In the genomic region with DNA sequence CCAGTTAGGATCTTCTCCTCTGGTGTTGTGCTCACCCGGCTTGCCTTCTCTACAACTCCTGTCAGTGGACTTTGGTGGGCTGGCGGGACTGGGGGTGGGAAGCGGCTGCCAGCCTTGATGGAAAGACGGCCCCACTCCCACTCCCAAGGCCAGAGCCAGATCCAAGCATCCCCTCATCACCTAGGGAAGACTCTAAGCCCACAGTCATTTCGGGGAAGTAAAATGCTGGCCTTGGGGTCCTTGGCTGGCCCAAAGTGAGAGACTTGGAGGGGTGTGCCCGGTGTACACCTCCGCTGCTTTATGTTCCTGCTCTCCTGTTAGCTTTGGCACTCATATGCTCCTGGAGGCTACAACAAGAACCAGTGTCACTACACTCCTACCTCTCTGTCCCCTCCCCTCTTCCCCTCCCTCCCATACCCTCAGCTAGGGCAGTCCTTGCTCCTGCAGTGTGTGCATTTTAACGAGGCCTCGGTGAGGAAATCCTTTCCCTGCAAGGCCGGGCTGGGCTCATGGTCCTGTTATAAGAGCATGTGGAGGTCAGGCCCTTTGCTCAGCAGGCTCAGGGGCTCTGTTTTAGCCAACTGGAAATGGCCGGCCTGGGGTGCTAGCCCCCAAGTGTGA, we compare ENCODE assay signal across 11 cellular contexts. TPM values are rescaled to one million over a fixed set of nuclear protein-coding genes. Genes with fewer than 3 reads are reported as not detected.
A peak's percentile ranks its signal among the peaks of the same experiment; 100 is the strongest.
DNase-seq lines count a peak whose midpoint lies in the region; ATAC-seq and TF ChIP-seq lines count a peak whose summit lies in the region.
"Had no signal": no experiment of that assay in that cellular context is flagged by ENCODE, and none has a peak within 500 bp of the region (broad histone marks: within the 10 kb centered on the region; RNA-seq: fewer than 3 reads in every experiment).

No MANE protein-coding gene starts in this region.

- H3K27ac Mint-ChIP-seq in T-helper 1 cell treated with Interleukin-12 subunit alpha and Interleukin-12 subunit beta and Interleukin-4 antibody, amounts not matched to agents 30 μg/mL and 1 μg/mL, for 36 hours: peak overlapping the region; percentile 55
- no peak overlapping the region for H3K27ac Mint-ChIP-seq in stimulated activated effector memory CD8-positive, alpha-beta T cell treated with anti-CD3 and anti-CD28 coated beads, Interleukin-12 subunit alpha, Interleukin-12 subunit beta, amount 100 ng/mL, for 72 hours

- peaks cover 94% of the 10 kb centered on the region for H3K79me2 ChIP-seq in hepatocyte

- H3K9me3 ChIP-seq in hepatocyte (ENCODE audit: low read depth) (no peaks in the 10 kb centered on the region), lower lobe of right lung (no peaks in the 10 kb centered on the region)
- H3K9me3 ChIP-seq: thyroid gland had no signal

- no peaks in the 10 kb centered on the region for H3K36me3 ChIP-seq in hepatocyte (replicated peaks; ENCODE audit: insufficient read depth, low read depth)
- no peaks in the 10 kb centered on the region for H3K36me3 ChIP-seq in lower lobe of right lung
- H3K36me3 ChIP-seq: thyroid gland had no signal

- no peaks in the 10 kb centered on the region for H3K9me3 Mint-ChIP-seq in T-helper 1 cell treated with Interleukin-12 subunit alpha and Interleukin-12 subunit beta and Interleukin-4 antibody, amounts not matched to agents 30 μg/mL and 1 μg/mL, for 36 hours
- H3K9me3 Mint-ChIP-seq in stimulated activated effector memory CD8-positive, alpha-beta T cell treated with anti-CD3 and anti-CD28 coated beads, Interleukin-12 subunit alpha, Interleukin-12 subunit beta, amount 100 ng/mL, for 72 hours: no peaks in the 10 kb centered on the region

- no peak overlapping the region for H2AFZ ChIP-seq in hepatocyte

- peaks cover 59% of the 10 kb centered on the region for H3K27me3 Mint-ChIP-seq in T-helper 1 cell treated with Interleukin-12 subunit alpha and Interleukin-12 subunit beta and Interleukin-4 antibody, amounts not matched to agents 30 μg/mL and 1 μg/mL, for 36 hours (ENCODE audit: low read depth)

- H3K4me3 Mint-ChIP-seq in T-helper 1 cell treated with Interleukin-12 subunit alpha and Interleukin-12 subunit beta and Interleukin-4 antibody, amounts not matched to agents 30 μg/mL and 1 μg/mL, for 36 hours: no peak overlapping the region
- H3K4me3 Mint-ChIP-seq in stimulated activated effector memory CD8-positive, alpha-beta T cell treated with anti-CD3 and anti-CD28 coated beads, Interleukin-12 subunit alpha, Interleukin-12 subunit beta, amount 100 ng/mL, for 72 hours: peak overlapping the region; percentile 63

- intact Hi-C loops in lower lobe of right lung (cut with DNase I): no loop called here

- peaks cover 16% of the 10 kb centered on the region for H4K20me1 ChIP-seq in hepatocyte (ENCODE audit: insufficient read depth, poor library complexity, severe bottlenecking)

- peaks cover 95% of the 10 kb centered on the region for H3K27me3 ChIP-seq in hepatocyte
- H3K27me3 ChIP-seq in lower lobe of right lung (ENCODE audit: low read depth): peaks cover 100% of the 10 kb centered on the region

- H3K36me3 Mint-ChIP-seq in T-helper 1 cell treated with Interleukin-12 subunit alpha and Interleukin-12 subunit beta and Interleukin-4 antibody, amounts not matched to agents 30 μg/mL and 1 μg/mL, for 36 hours (ENCODE audit: low read depth): no peaks in the 10 kb centered on the region
- H3K36me3 Mint-ChIP-seq in stimulated activated effector memory CD8-positive, alpha-beta T cell treated with anti-CD3 and anti-CD28 coated beads, Interleukin-12 subunit alpha, Interleukin-12 subunit beta, amount 100 ng/mL, for 72 hours: no peaks in the 10 kb centered on the region

- WGBS in hepatocyte (ENCODE audit: low lambda C conversion rate, missing lambda C conversion rate): 31% methylated on average over 11 of the region's 11 CpGs

- peaks cover 6% of the 10 kb centered on the region for H3K4me1 ChIP-seq in hepatocyte (ENCODE audit: insufficient read depth)
- peaks cover 38% of the 10 kb centered on the region for H3K4me1 ChIP-seq in lower lobe of right lung

- peak overlapping the region; percentile 96 for H3K4me2 ChIP-seq in hepatocyte

- H3K4me1 Mint-ChIP-seq in T-helper 1 cell treated with Interleukin-12 subunit alpha and Interleukin-12 subunit beta and Interleukin-4 antibody, amounts not matched to agents 30 μg/mL and 1 μg/mL, for 36 hours (ENCODE audit: low read depth): peaks cover 7% of the 10 kb centered on the region
- peaks cover 29% of the 10 kb centered on the region for H3K4me1 Mint-ChIP-seq in stimulated activated effector memory CD8-positive, alpha-beta T cell treated with anti-CD3 and anti-CD28 coated beads, Interleukin-12 subunit alpha, Interleukin-12 subunit beta, amount 100 ng/mL, for 72 hours

- no peak for TF ChIP-seq CTCF in hepatocyte (IDR thresholded peaks at IDR 0.05; ENCODE audit: poor library complexity)
- TF ChIP-seq CTCF in lower lobe of right lung (IDR thresholded peaks at IDR 0.05): no peak

- peak overlapping the region; percentile 96 for H3K27ac ChIP-seq in hepatocyte
- H3K27ac ChIP-seq in lower lobe of right lung: no peak overlapping the region
- H3K27ac ChIP-seq: thyroid gland had no signal

- no peaks in the 10 kb centered on the region for H3K9me2 ChIP-seq in hepatocyte (replicated peaks; ENCODE audit: insufficient read depth)

- H3K4me3 ChIP-seq in hepatocyte: no peak overlapping the region
- H3K4me3 ChIP-seq in lower lobe of right lung: no peak overlapping the region
- H3K4me3 ChIP-seq: thyroid gland had no signal

- ATAC-seq in stimulated activated effector memory CD8-positive, alpha-beta T cell treated with anti-CD3 and anti-CD28 coated beads, Interleukin-12 subunit alpha, Interleukin-12 subunit beta, amount 100 ng/mL, for 72 hours: no peak
- ATAC-seq in HG03460 (IDR thresholded peaks at IDR 0.05; ENCODE audit: unreplicated experiment) (no peak), lower lobe of right lung (no peak)

- no peak for DNase-seq in T-helper 1 cell
- peak; percentile 62 for DNase-seq in NOMO-1 treated with DMSO at 0.1 percent for 48 hours (lab: John Stamatoyannopoulos, UW; ENCODE audit: unreplicated experiment)
- DNase-seq in hepatocyte (ENCODE audit: low spot score): no peak
- no peak for DNase-seq in stimulated activated effector memory CD8-positive, alpha-beta T cell treated with anti-CD3 and anti-CD28 coated beads, Interleukin-12 subunit alpha, Interleukin-12 subunit beta, amount 100 ng/mL, for 72 hours (ENCODE audit: low spot score in 2 of 2)
- DNase-seq in COLO668 (lab: John Stamatoyannopoulos, UW; ENCODE audit: unreplicated experiment): no peak
- DNase-seq in lower lobe of right lung: no peak
- DNase-seq: foreskin melanocyte, SHP77 treated with DMSO at 0.1 percent for 48 hours, thyroid gland had no signal

RNA-seq across cellular contexts. Expression of a gene that starts 1.0 kb away (rescaled TPM):
- 9.9 and 15.1 TPM in 2 replicates for total RNA-seq in hepatocyte
- polyA plus RNA-seq in hepatocyte: 7.7 and 8.1 TPM in 2 replicates
- total RNA-seq in lower lobe of right lung: 0.38 TPM

RNA-seq across cellular contexts. Expression of a gene that starts 9.8 kb away (rescaled TPM):
- total RNA-seq in hepatocyte (3.6 and 5.9 TPM in 2 replicates), lower lobe of right lung (1.7 TPM)
- 3.5 and 4.4 TPM in 2 replicates for polyA plus RNA-seq in hepatocyte

RNA-seq across cellular contexts. Expression of a gene that starts 9.9 kb away (rescaled TPM):
- total RNA-seq in hepatocyte (6.4 and 9.6 TPM in 2 replicates), lower lobe of right lung (not detected)
- 5.4 and 7.6 TPM in 2 replicates for polyA plus RNA-seq in hepatocyte
- total RNA-seq: thyroid gland had no signal

RNA-seq across cellular contexts. Expression of a gene that starts 18.6 kb away (rescaled TPM):
- total RNA-seq in hepatocyte (0.32 and 0.83 TPM in 2 replicates), lower lobe of right lung (2.2 TPM)
- 1.0 TPM in 1 of 2 replicates, not detected in the other for polyA plus RNA-seq in hepatocyte

RNA-seq across cellular contexts. Expression of a gene that starts 22.7 kb away (rescaled TPM):
- 0.83 and 3.0 TPM in 2 replicates for total RNA-seq in hepatocyte
- 4.1 and 4.5 TPM in 2 replicates for polyA plus RNA-seq in hepatocyte
- total RNA-seq in lower lobe of right lung: 4.6 TPM
